9 cellular contexts compared by ENCODE assay signal in genomic region chr21:37658994-37659458, GRCh38.
DNase-seq lines count a peak whose midpoint lies in the region; ATAC-seq and TF ChIP-seq lines count a peak whose summit lies in the region.
"Had no signal": no experiment of that assay in that cellular context is flagged by ENCODE, and none has a peak within 500 bp of the region (broad histone marks: within the 10 kb centered on the region; RNA-seq: fewer than 3 reads in every experiment).

No MANE protein-coding gene starts in this region.

- peaks cover 2% of the 10 kb centered on the region for H3K27me3 Mint-ChIP-seq in activated T-helper 2 cell treated with anti-CD3 and anti-CD28 coated beads, Interferon-gamma antibody, Interleukin-2, Interleukin-4, amounts not matched to agents 10 μg/mL and 5 μg/mL and 100 μg/mL, durations not matched to agents 14 hours and 24 hours and 36 hours (ENCODE audit: low read depth)

- peaks cover 11% of the 10 kb centered on the region for H3F3A ChIP-seq in GM23248 (ENCODE audit: insufficient read depth)

- TF ChIP-seq CTCF in retinal pigment epithelial cell (conservative IDR thresholded peaks at IDR 0.05; ENCODE audit: low read depth, low read length), result peak; percentile 29

- H3K4me1 Mint-ChIP-seq in activated T-helper 2 cell treated with anti-CD3 and anti-CD28 coated beads, Interferon-gamma antibody, Interleukin-2, Interleukin-4, amounts not matched to agents 10 μg/mL and 5 μg/mL and 100 μg/mL, durations not matched to agents 14 hours and 24 hours and 36 hours (ENCODE audit: low read depth), result no peaks in the 10 kb centered on the region

- peak overlapping the region; percentile 53 for H3K27ac Mint-ChIP-seq in activated T-helper 2 cell treated with anti-CD3 and anti-CD28 coated beads, Interferon-gamma antibody, Interleukin-2, Interleukin-4, amounts not matched to agents 10 μg/mL and 5 μg/mL and 100 μg/mL, durations not matched to agents 14 hours and 24 hours and 36 hours

- H3K4me2 ChIP-seq in GM23248 (ENCODE audit: unreplicated experiment), result peak overlapping the region; percentile 44

- H3K9ac ChIP-seq in GM23248, result no peak overlapping the region

- H3K79me2 ChIP-seq in GM23248 (ENCODE audit: insufficient read depth), result no peaks in the 10 kb centered on the region

- ATAC-seq in GM19328 (IDR thresholded peaks at IDR 0.05; ENCODE audit: unreplicated experiment), result no peak

- intact Hi-C loops in activated T-helper 2 cell treated with anti-CD3 and anti-CD28 coated beads, Interferon-gamma antibody, Interleukin-2, Interleukin-4, amounts not matched to agents 10 μg/mL and 5 μg/mL and 100 μg/mL, durations not matched to agents 14 hours and 24 hours and 36 hours (cut with micrococcal nuclease), result no loop called here

- 0 out of 2 replicates have a peak overlapping the region, but pooled peaks have one; percentile 18 for H2AFZ ChIP-seq in GM23248

- H3K27me3 ChIP-seq in GM23248 (replicated peaks; ENCODE audit: insufficient read depth), result peaks cover 2% of the 10 kb centered on the region; the same call in 1 of the 2 replicates

- in situ Hi-C loops in GM23248 (cut with MboI), result no loop called here

- no peak overlapping the region for H3K4me3 Mint-ChIP-seq in activated T-helper 2 cell treated with anti-CD3 and anti-CD28 coated beads, Interferon-gamma antibody, Interleukin-2, Interleukin-4, amounts not matched to agents 10 μg/mL and 5 μg/mL and 100 μg/mL, durations not matched to agents 14 hours and 24 hours and 36 hours (ENCODE audit: low read depth)

- H3K9me2 ChIP-seq in GM23248 (ENCODE audit: insufficient read depth), result no peaks in the 10 kb centered on the region

- H3K36me3 ChIP-seq in GM23248 (ENCODE audit: low read depth), result no peaks in the 10 kb centered on the region

- H3K27ac ChIP-seq in GM23248, result 0 out of 2 replicates have a peak overlapping the region, but pooled peaks have one; percentile 30

- peaks cover 14% of the 10 kb centered on the region; the same call in 1 of the 2 replicates for H3K4me1 ChIP-seq in GM23248 (ENCODE audit: insufficient read depth)

- H3K9me3 Mint-ChIP-seq in activated T-helper 2 cell treated with anti-CD3 and anti-CD28 coated beads, Interferon-gamma antibody, Interleukin-2, Interleukin-4, amounts not matched to agents 10 μg/mL and 5 μg/mL and 100 μg/mL, durations not matched to agents 14 hours and 24 hours and 36 hours, result no peaks in the 10 kb centered on the region

- H3K36me3 Mint-ChIP-seq in activated T-helper 2 cell treated with anti-CD3 and anti-CD28 coated beads, Interferon-gamma antibody, Interleukin-2, Interleukin-4, amounts not matched to agents 10 μg/mL and 5 μg/mL and 100 μg/mL, durations not matched to agents 14 hours and 24 hours and 36 hours (ENCODE audit: low read depth), result no peaks in the 10 kb centered on the region

- DNase-seq in GM23248 (peak; percentile 92), glomerular endothelial cell (ENCODE audit: extremely low read depth, low read depth, low spot score) (peak; percentile 90), retinal pigment epithelial cell (ENCODE audit: low read depth) (no peak), HUDEP-2 (lab: John Stamatoyannopoulos, UW; ENCODE audit: unreplicated experiment in 76 of 76) (no peak), DMS153 (lab: John Stamatoyannopoulos, UW) (no peak)
- no peak for DNase-seq in activated T-helper 2 cell treated with anti-CD3 and anti-CD28 coated beads, Interferon-gamma antibody, Interleukin-2, Interleukin-4, amounts not matched to agents 10 μg/mL and 5 μg/mL and 100 μg/mL, durations not matched to agents 14 hours and 24 hours and 36 hours (ENCODE audit: low spot score)
- DNase-seq in activated naive CD4-positive, alpha-beta T cell treated with Interleukin-2 at 50 U/mL for 16 hours, result no peak
- DNase-seq: NCI-H2171 had no signal

- no peaks in the 10 kb centered on the region for H4K20me1 ChIP-seq in GM23248 (ENCODE audit: insufficient read depth)

- H3K9me3 ChIP-seq in GM23248 (ENCODE audit: low read depth), result no peaks in the 10 kb centered on the region

- H3K4me3 ChIP-seq in GM23248 (peak overlapping the region; percentile 23; the same call in 1 of the 2 replicates), retinal pigment epithelial cell (ENCODE audit: low read length) (no peak overlapping the region)

- 2 to 4% methylated on average over 6 of the region's 6 CpGs for WGBS in GM23248 (ENCODE audit: low coverage in 1 of 2, low lambda C conversion rate in 2 of 2, missing lambda C conversion rate in 2 of 2), 2 experiments

Comparison
In these comparisons a context has a peak if more than half of its experiments do, and no peak if none do; other contexts are left out.
1. DNase-seq: peak in GM23248 (single experiment) and glomerular endothelial cell (single experiment); none in activated T-helper 2 cell treated with anti-CD3 and anti-CD28 coated beads, Interferon-gamma antibody, Interleukin-2, Interleukin-4, amounts not matched to agents 10 μg/mL and 5 μg/mL and 100 μg/mL, durations not matched to agents 14 hours and 24 hours and 36 hours (single experiment), retinal pigment epithelial cell (single experiment), activated naive CD4-positive, alpha-beta T cell treated with Interleukin-2 at 50 U/mL for 16 hours (single experiment), HUDEP-2 (0 of 76) and DMS153 (single experiment).